ENCODE assay signal across 1 cellular context in genomic region chr19:33522371-33522662, GRCh38.
TF ChIP-seq lines count a peak whose summit lies in the region.

No MANE protein-coding gene starts in this region.

TF ChIP-seq in HepG2, 621 proteins besides CTCF, POLR2A, EP300 and RAD21 (continued from another document):
- TF ChIP-seq KIAA2018 (CRISPR knock-in tag; IDR thresholded peaks at IDR 0.05; ENCODE audit: borderline replicate concordance), result no peak
